39 cellular contexts compared by ENCODE assay signal in genomic region chr2:134700730-134701129, GRCh38. TPM values are rescaled to one million over a fixed set of nuclear protein-coding genes. Genes with fewer than 3 reads are reported as not detected.
DNase-seq lines count a peak whose midpoint lies in the region; ATAC-seq, FAIRE-seq and TF ChIP-seq lines count a peak whose summit lies in the region.
"Had no signal": no experiment of that assay in that cellular context is flagged by ENCODE, and none has a peak within 500 bp of the region (broad histone marks: within the 10 kb centered on the region; RNA-seq: fewer than 3 reads in every experiment).

No MANE protein-coding gene starts in this region.

- TF ChIP-seq RAD21 in A549 (conservative IDR thresholded peaks at IDR 0.05 in 1 of 2, IDR thresholded peaks at IDR 0.05 in 1 of 2), result no peak

- TF ChIP-seq EP300 in A549 (IDR thresholded peaks at IDR 0.05), result no peak
- no peak for TF ChIP-seq EP300 in esophagus muscularis mucosa (IDR thresholded peaks at IDR 0.05)

- H3K27ac ChIP-seq in A549 (no peak overlapping the region), HEK293 (ENCODE audit: extremely low read depth, low read depth, low read length) (no peak overlapping the region), esophagus muscularis mucosa (replicated peaks in 1 of 4) (no peak overlapping the region)
- H3K27ac ChIP-seq: 22Rv1; BLaER1; BLaER1 treated with 17β-estradiol and CSF1 and Interleukin-3, amounts not matched to agents 10 nM and 100 nM; C4-2B had no signal

- H3K9me3 ChIP-seq in A549 (no peaks in the 10 kb centered on the region), HEK293 (ENCODE audit: control insufficient read depth, insufficient read depth, low read depth, low read length) (no peaks in the 10 kb centered on the region), T-helper 17 cell (ENCODE audit: control insufficient read depth, low read length, poor library complexity, severe bottlenecking) (no peaks in the 10 kb centered on the region), esophagus muscularis mucosa (no peaks in the 10 kb centered on the region)
- H3K9me3 ChIP-seq: BE2C; BLaER1; BLaER1 treated with 17β-estradiol and CSF1 and Interleukin-3, amounts not matched to agents 10 nM and 100 nM; Caco-2 had no signal

- H3K36me3 Mint-ChIP-seq in T-helper 17 cell (ENCODE audit: low read depth), result peaks cover 12% of the 10 kb centered on the region
- no peaks in the 10 kb centered on the region for H3K36me3 Mint-ChIP-seq in activated naive CD4-positive, alpha-beta T cell treated with anti-CD3 and anti-CD28 coated beads, Interleukin-2, amount 10 ng/mL, durations not matched to agents 7 days and 5 days
- H3K36me3 Mint-ChIP-seq: CD14-positive monocyte; CD4-positive, alpha-beta memory T cell; CD4-positive, CD25-positive, alpha-beta regulatory T cell; CD8-positive, alpha-beta T cell had no signal

- 9% methylated on average over 5 of the region's 5 CpGs for WGBS in A549 (ENCODE audit: missing lambda C conversion rate)
- 83% methylated on average over 5 of the region's 5 CpGs for WGBS in esophagus muscularis mucosa

- peaks cover 72% of the 10 kb centered on the region for H3K27me3 Mint-ChIP-seq in T-helper 17 cell
- peaks cover 58% of the 10 kb centered on the region for H3K27me3 Mint-ChIP-seq in activated naive CD4-positive, alpha-beta T cell treated with anti-CD3 and anti-CD28 coated beads, Interleukin-2, amount 10 ng/mL, durations not matched to agents 7 days and 5 days
- H3K27me3 Mint-ChIP-seq: B cell had no signal

- intact Hi-C loops in esophagus muscularis mucosa (cut with DNase I), result no loop called here

- POLR2A ChIA-PET in A549 (lab: Yijun Ruan, JAX), result no interaction called here
- POLR2A ChIA-PET in HEK293 (lab: Yijun Ruan, JAX), result no interaction called here

- H3K36me3 ChIP-seq in HEK293 (ENCODE audit: control insufficient read depth in 2 of 2, insufficient read depth in 1 of 2, low read length in 2 of 2) (no peaks in the 10 kb centered on the region), esophagus muscularis mucosa (no peaks in the 10 kb centered on the region)
- H3K36me3 ChIP-seq: BE2C; BLaER1; BLaER1 treated with 17β-estradiol and CSF1 and Interleukin-3, amounts not matched to agents 10 nM and 100 nM had no signal

- CTCF ChIA-PET in A549 (lab: Yijun Ruan, JAX) (no interaction called here), HEK293 (lab: Yijun Ruan, JAX) (interaction anchor here (1.0 kb wide), 1 partner anchor 580 kb away, joined by 5 read pairs; no protein-coding TSS in a partner anchor)
- CTCF ChIA-PET in activated naive CD4-positive, alpha-beta T cell treated with anti-CD3 and anti-CD28 coated beads, Interleukin-2, amount 10 ng/mL, durations not matched to agents 7 days and 5 days (lab: Charles Lee), result no interaction called here

- no peaks in the 10 kb centered on the region for H3K9me3 Mint-ChIP-seq in activated naive CD4-positive, alpha-beta T cell treated with anti-CD3 and anti-CD28 coated beads, Interleukin-2, amount 10 ng/mL, durations not matched to agents 7 days and 5 days
- H3K9me3 Mint-ChIP-seq: CD4-positive, alpha-beta memory T cell; CD4-positive, alpha-beta T cell; CD8-positive, alpha-beta T cell had no signal

- peak overlapping the region; percentile 8 for H3K27ac Mint-ChIP-seq in T-helper 17 cell
- H3K27ac Mint-ChIP-seq in activated naive CD4-positive, alpha-beta T cell treated with anti-CD3 and anti-CD28 coated beads, Interleukin-2, amount 10 ng/mL, durations not matched to agents 7 days and 5 days, result no peak overlapping the region
- H3K27ac Mint-ChIP-seq: B cell; CD14-positive monocyte; CD4-positive, alpha-beta memory T cell; CD4-positive, alpha-beta T cell; CD4-positive, CD25-positive, alpha-beta regulatory T cell; CD8-positive, alpha-beta memory T cell; CD8-positive, alpha-beta T cell had no signal

- no peaks in the 10 kb centered on the region for H3K4me1 ChIP-seq in A549
- no peaks in the 10 kb centered on the region for H3K4me1 ChIP-seq in HEK293 (ENCODE audit: control insufficient read depth, insufficient read depth, low read length)
- H3K4me1 ChIP-seq in esophagus muscularis mucosa, result no peaks in the 10 kb centered on the region
- H3K4me1 ChIP-seq: BE2C, Caco-2 had no signal

- peaks cover 0 to 22% (median 0%) of the 10 kb centered on the region in 4 donors for H3K27me3 ChIP-seq in esophagus muscularis mucosa
- H3K27me3 ChIP-seq: BE2C, BLaER1 had no signal

- no peak overlapping the region for H3K4me2 ChIP-seq in A549
- H3K4me2 ChIP-seq: BLaER1; BLaER1 treated with 17β-estradiol and CSF1 and Interleukin-3, amounts not matched to agents 10 nM and 100 nM had no signal

- H3K4me1 Mint-ChIP-seq in T-helper 17 cell, result peaks cover 14% of the 10 kb centered on the region
- H3K4me1 Mint-ChIP-seq in activated naive CD4-positive, alpha-beta T cell treated with anti-CD3 and anti-CD28 coated beads, Interleukin-2, amount 10 ng/mL, durations not matched to agents 7 days and 5 days, result peaks cover 5% of the 10 kb centered on the region

- no peak for TF ChIP-seq CTCF in A549 (IDR thresholded peaks at IDR 0.05)
- TF ChIP-seq CTCF in HEK293 (tag by site-specific recombination; IDR thresholded peaks at IDR 0.05), result no peak
- TF ChIP-seq CTCF in esophagus muscularis mucosa (IDR thresholded peaks at IDR 0.05), result no peak

- DNase-seq in A549 (ENCODE audit: low read depth in 1 of 2, low spot score in 1 of 2) (no peak), T-helper 17 cell (no peak), esophagus muscularis mucosa (ENCODE audit: extremely low spot score) (peak; percentile 4), epidermal melanocyte (ENCODE audit: insufficient read length, low spot score) (no peak), NCI-H146 treated with DMSO at 0.1 percent for 48 hours (lab: John Stamatoyannopoulos, UW; ENCODE audit: unreplicated experiment) (no peak)
- no peak for DNase-seq in activated naive CD4-positive, alpha-beta T cell treated with anti-CD3 and anti-CD28 coated beads, Interleukin-2, amount 10 ng/mL, durations not matched to agents 7 days and 5 days
- no peak for DNase-seq in activated CD4-positive, alpha-beta T cell treated with anti-CD3 and anti-CD28 coated beads, Interleukin-2, amount 50 U/mL, for 48 hours
- DNase-seq: 8988T; ACHN; AML-193; BE2C; C1 segment of cervical spinal cord; Caco-2; Calu3; CD4-positive, alpha-beta memory T cell; CD4-positive, alpha-beta T cell; CD4-positive, CD25-positive, alpha-beta regulatory T cell; CD8-positive, alpha-beta memory T cell; CD8-positive, alpha-beta T cell; COR-L47; DMS 273 treated with DMSO at 0.1 percent for 48 hours; DMS153; DMS53; DMS79; DMS79 treated with DMSO at 0.1 percent for 48 hours; DND-41; EL had no signal

- H3K4me3 Mint-ChIP-seq in T-helper 17 cell, result no peak overlapping the region
- no peak overlapping the region for H3K4me3 Mint-ChIP-seq in activated naive CD4-positive, alpha-beta T cell treated with anti-CD3 and anti-CD28 coated beads, Interleukin-2, amount 10 ng/mL, durations not matched to agents 7 days and 5 days
- H3K4me3 Mint-ChIP-seq: B cell; CD14-positive monocyte; CD4-positive, alpha-beta memory T cell; CD4-positive, alpha-beta T cell; CD4-positive, CD25-positive, alpha-beta regulatory T cell; CD8-positive, alpha-beta memory T cell; CD8-positive, alpha-beta T cell had no signal

- H3K4me3 ChIP-seq in A549 (no peak overlapping the region), HEK293 (ENCODE audit: low read depth, low read length) (no peak overlapping the region), esophagus muscularis mucosa (no peak overlapping the region)
- H3K4me3 ChIP-seq: BLaER1; BLaER1 treated with 17β-estradiol and CSF1 and Interleukin-3, amounts not matched to agents 10 nM and 100 nM had no signal

- ATAC-seq in A549, result no peak
- no peak for ATAC-seq in T-helper 17 cell
- ATAC-seq: CD8-positive, alpha-beta T cell had no signal

- no peak for FAIRE-seq in A549 (lab: Jason Lieb, UNC)
- FAIRE-seq: A204.1, D721Med had no signal

- no peak for TF ChIP-seq POLR2A in A549 (IDR thresholded peaks at IDR 0.05; ENCODE audit: low read length)
- no peak for TF ChIP-seq POLR2A in esophagus muscularis mucosa (IDR thresholded peaks at IDR 0.05; ENCODE audit: low read depth)

TF ChIP-seq in A549, 52 proteins besides CTCF, POLR2A, EP300 and RAD21:
- no peak for TF ChIP-seq BHLHE40 (IDR thresholded peaks at IDR 0.05; ENCODE audit: low read depth, low read length)
- TF ChIP-seq, protein P1, sequence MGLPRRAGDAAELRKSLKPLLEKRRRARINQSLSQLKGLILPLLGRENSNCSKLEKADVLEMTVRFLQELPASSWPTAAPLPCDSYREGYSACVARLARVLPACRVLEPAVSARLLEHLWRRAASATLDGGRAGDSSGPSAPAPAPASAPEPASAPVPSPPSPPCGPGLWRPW (IDR thresholded peaks at IDR 0.05), result no peak
- peak; percentile 61 for TF ChIP-seq ZC3H11A (IDR thresholded peaks at IDR 0.05)
- no peak for TF ChIP-seq ZFP36 (IDR thresholded peaks at IDR 0.05; ENCODE audit: borderline replicate concordance, partially characterized antibody)

TF ChIP-seq in HEK293, 187 proteins besides CTCF, POLR2A, EP300 and RAD21 (continues in another document):
- TF ChIP-seq ZNF747 (tag by site-specific recombination; IDR thresholded peaks at IDR 0.05), result no peak
- no peak for TF ChIP-seq MYNN (tag by site-specific recombination; IDR thresholded peaks at IDR 0.05; ENCODE audit: borderline replicate concordance)
- no peak for TF ChIP-seq ZSCAN30 (tag by site-specific recombination; IDR thresholded peaks at IDR 0.05)
- TF ChIP-seq ZNF670 (tag by site-specific recombination; IDR thresholded peaks at IDR 0.05; ENCODE audit: low read depth), result no peak
- TF ChIP-seq ZNF76 (tag by site-specific recombination; IDR thresholded peaks at IDR 0.05; ENCODE audit: borderline replicate concordance, low read depth), result no peak
- peak; percentile 68 for TF ChIP-seq ZNF426 (tag by site-specific recombination; IDR thresholded peaks at IDR 0.05)
- TF ChIP-seq ZNF660 (tag by site-specific recombination; IDR thresholded peaks at IDR 0.05), result no peak
- no peak for TF ChIP-seq ZNF354C (tag by site-specific recombination; IDR thresholded peaks at IDR 0.05; ENCODE audit: borderline replicate concordance, low read depth)
- TF ChIP-seq ZXDB (tag by site-specific recombination; IDR thresholded peaks at IDR 0.05), result 0 out of 2 replicates have a peak, but pooled peaks have one; percentile 20
- peak; percentile 16; the same call in 1 of the 2 replicates for TF ChIP-seq ZNF654 (tag by site-specific recombination; IDR thresholded peaks at IDR 0.05; ENCODE audit: low read depth)

RNA-seq across cellular contexts. Expression of gene TMEM163, which starts 18.1 kb away (rescaled TPM):
- not detected in 2 replicates for polyA plus RNA-seq in A549 (2011; rRNA removed)
- polyA plus RNA-seq in A549 (2012; cell fraction: cytosol; rRNA removed), result not detected in 2 replicates
- polyA plus RNA-seq in A549 (2012; cell fraction: nucleus; rRNA removed), result 0.02 TPM in 1 of 2 replicates, not detected in the other
- 0.07 TPM in 1 of 3 replicates, not detected in the others for polyA plus RNA-seq in A549 (2017; fragmentation: RNase III; extraction: RNeasy Plus Mini Kit Qiagen cat#74134 plus additional on column Dnase treatment)
- not detected in 2 replicates for polyA minus RNA-seq in A549 (2011; rRNA and poly(A)+ RNA removed)
- 1 to 10 TPM in 1 of 2 donors, under 1 TPM in 1; 0.57 to 1.3 TPM for total RNA-seq in T-helper 17 cell
- total RNA-seq in esophagus muscularis mucosa, result 1 to 10 TPM in 3 of 4 donors, under 1 TPM in 1; 0.42 to 1.3 (median 1.1) TPM
- total RNA-seq: A673; CD4-positive, alpha-beta memory T cell; CD8-positive, alpha-beta memory T cell had no signal
- polyA plus RNA-seq: AG04450, BJ, CD14-positive monocyte had no signal

Comparison
In these comparisons a context has a peak if more than half of its experiments do, and no peak if none do; other contexts are left out.
1. Of the 5 proteins assayed by ChIP-seq in both HEK293 and A549: peak only in HEK293: REST; only in A549: none; in both: none; in neither: 4.